11 cellular contexts compared by ENCODE assay signal in the genomic region with DNA sequence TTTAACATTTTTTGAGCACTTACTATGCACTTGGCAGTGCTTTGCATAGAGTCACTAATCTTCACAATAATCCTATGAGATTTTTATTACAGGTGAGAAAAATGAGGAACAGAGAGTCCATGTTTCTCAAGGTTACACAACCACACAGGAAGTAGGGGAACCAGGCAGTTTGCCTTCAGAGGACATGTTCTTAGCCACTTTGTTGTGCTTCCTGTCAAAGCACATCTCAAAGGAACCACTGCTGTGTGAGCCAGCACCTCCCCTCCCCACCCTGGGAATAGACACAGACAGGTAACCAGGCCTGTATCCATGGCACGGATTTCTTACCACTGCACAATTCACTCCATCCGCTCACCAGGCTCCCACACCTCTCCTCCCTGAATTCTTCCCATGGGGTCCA. TPM values are rescaled to one million over a fixed set of nuclear protein-coding genes. Genes with fewer than 3 reads are reported as not detected.
DNase-seq lines count a peak whose midpoint lies in the region; ATAC-seq and TF ChIP-seq lines count a peak whose summit lies in the region.
"Had no signal": no experiment of that assay in that cellular context is flagged by ENCODE, and none has a peak within 500 bp of the region (broad histone marks: within the 10 kb centered on the region; RNA-seq: fewer than 3 reads in every experiment).

No MANE protein-coding gene starts in this region.

- H3K36me3 Mint-ChIP-seq in activated CD4-positive, alpha-beta T cell treated with anti-CD3 and anti-CD28 coated beads, Interleukin-2, amount 10 ng/mL, durations not matched to agents 24 days and 14 days (ENCODE audit: low read depth): no peaks in the 10 kb centered on the region
- H3K36me3 Mint-ChIP-seq in naive thymus-derived CD8-positive, alpha-beta T cell: no peaks in the 10 kb centered on the region
- H3K36me3 Mint-ChIP-seq in GM23338 (ENCODE audit: low read depth): no peaks in the 10 kb centered on the region

- no peaks in the 10 kb centered on the region for H3K79me2 ChIP-seq in MM.1S (ENCODE audit: low read length)
- H3K79me2 ChIP-seq in GM23338 (replicated peaks; ENCODE audit: insufficient read depth): no peaks in the 10 kb centered on the region
- H3K79me2 ChIP-seq: parathyroid adenoma had no signal

- POLR2A ChIA-PET in naive thymus-derived CD8-positive, alpha-beta T cell (lab: Charles Lee): interaction anchor here (1.1 to 2.2 kb wide), 2 partner anchors 89 to 96 kb away, joined by 3 to 6 read pairs; partner anchors contain the start of genes FANCG and VCP

- no peaks in the 10 kb centered on the region for H3K27me3 ChIP-seq in MM.1S (replicated peaks; ENCODE audit: insufficient read depth, low read length)
- H3K27me3 ChIP-seq in GM23338 (ENCODE audit: insufficient read depth): no peaks in the 10 kb centered on the region
- no peaks in the 10 kb centered on the region for H3K27me3 ChIP-seq in gastrocnemius medialis

- H3K4me2 ChIP-seq in MM.1S (ENCODE audit: low read depth, low read length) (0 out of 2 replicates have a peak overlapping the region, but pooled peaks have one; percentile 2), GM23338 (no peak overlapping the region)

- TF ChIP-seq CTCF in MM.1S (IDR thresholded peaks at IDR 0.05; ENCODE audit: low read length): no peak
- no peak for TF ChIP-seq CTCF in GM23338 (conservative IDR thresholded peaks at IDR 0.05; ENCODE audit: low read depth in 2 of 2)
- TF ChIP-seq CTCF in gastrocnemius medialis (IDR thresholded peaks at IDR 0.05 in 4 of 5, conservative IDR thresholded peaks at IDR 0.05 in 1 of 5): no peak

- no peaks in the 10 kb centered on the region for H3K9me3 ChIP-seq in MM.1S (replicated peaks; ENCODE audit: insufficient read depth, low read length)
- H3K9me3 ChIP-seq in gastrocnemius medialis: no peaks in the 10 kb centered on the region

- no peak for TF ChIP-seq POLR2A in gastrocnemius medialis (IDR thresholded peaks at IDR 0.05)

- no peak overlapping the region for H3K4me3 ChIP-seq in MM.1S (ENCODE audit: low read length)
- no peak overlapping the region for H3K4me3 ChIP-seq in GM23338
- no peak overlapping the region for H3K4me3 ChIP-seq in gastrocnemius medialis

- no peak overlapping the region for H3K4me3 Mint-ChIP-seq in activated CD4-positive, alpha-beta T cell treated with anti-CD3 and anti-CD28 coated beads, Interleukin-2, amount 10 ng/mL, durations not matched to agents 24 days and 14 days
- H3K4me3 Mint-ChIP-seq in naive thymus-derived CD8-positive, alpha-beta T cell: peak overlapping the region; percentile 31 to 79 (median 64)
- no peak overlapping the region for H3K4me3 Mint-ChIP-seq in GM23338

- H3K4me1 Mint-ChIP-seq in activated CD4-positive, alpha-beta T cell treated with anti-CD3 and anti-CD28 coated beads, Interleukin-2, amount 10 ng/mL, durations not matched to agents 24 days and 14 days: peaks cover 51% of the 10 kb centered on the region
- H3K4me1 Mint-ChIP-seq in naive thymus-derived CD8-positive, alpha-beta T cell: peaks cover 34 to 65% (median 60%) of the 10 kb centered on the region in 4 donors
- H3K4me1 Mint-ChIP-seq in GM23338: peaks cover 25% of the 10 kb centered on the region

- no peaks in the 10 kb centered on the region for H3K9me2 ChIP-seq in MM.1S (replicated peaks; ENCODE audit: insufficient read depth, low read length)
- H3K9me2 ChIP-seq in GM23338 (ENCODE audit: insufficient read depth): 0 out of 2 replicates have a peak, but pooled peaks cover 3% of the 10 kb centered on the region

- H2AFZ ChIP-seq in MM.1S (ENCODE audit: low read length) (no peak overlapping the region), GM23338 (no peak overlapping the region)
- H2AFZ ChIP-seq: parathyroid adenoma had no signal

- no peaks in the 10 kb centered on the region for H3K27me3 Mint-ChIP-seq in activated CD4-positive, alpha-beta T cell treated with anti-CD3 and anti-CD28 coated beads, Interleukin-2, amount 10 ng/mL, durations not matched to agents 24 days and 14 days
- H3K27me3 Mint-ChIP-seq in naive thymus-derived CD8-positive, alpha-beta T cell: no peaks in the 10 kb centered on the region
- H3K27me3 Mint-ChIP-seq in GM23338 (ENCODE audit: insufficient read depth, low read depth, poor library complexity): peaks cover 10% of the 10 kb centered on the region

- H3K9me3 Mint-ChIP-seq in activated CD4-positive, alpha-beta T cell treated with anti-CD3 and anti-CD28 coated beads, Interleukin-2, amount 10 ng/mL, durations not matched to agents 24 days and 14 days: no peaks in the 10 kb centered on the region
- H3K9me3 Mint-ChIP-seq in naive thymus-derived CD8-positive, alpha-beta T cell: no peaks in the 10 kb centered on the region
- no peaks in the 10 kb centered on the region; the same call in 2 of the 3 replicates for H3K9me3 Mint-ChIP-seq in GM23338

- DNase-seq in activated CD4-positive, alpha-beta T cell treated with anti-CD3 and anti-CD28 coated beads, Interleukin-2, amount 10 ng/mL, durations not matched to agents 24 days and 14 days: peak; percentile 71
- DNase-seq in activated CD4-positive, alpha-beta T cell treated with anti-CD3 and anti-CD28 coated beads for 48 hours: no peak
- DNase-seq in MM.1S: peak; percentile 31
- peak in 3 of 10 donors; percentile 17 to 48 (median 36) for DNase-seq in naive thymus-derived CD8-positive, alpha-beta T cell
- DNase-seq in GM23338 (ENCODE audit: low spot score): no peak
- no peak for DNase-seq in HT-29 (ENCODE audit: low spot score)
- no peak for DNase-seq in gastrocnemius medialis
- DNase-seq: aorta had no signal

- H3F3A ChIP-seq in MM.1S (ENCODE audit: insufficient read depth, low read length): no peaks in the 10 kb centered on the region
- no peaks in the 10 kb centered on the region for H3F3A ChIP-seq in GM23338 (replicated peaks; ENCODE audit: low read depth)

- H4K20me1 ChIP-seq in MM.1S (ENCODE audit: insufficient read depth, low read length) (no peaks in the 10 kb centered on the region), GM23338 (replicated peaks; ENCODE audit: insufficient read depth) (no peaks in the 10 kb centered on the region)

- H3K27ac ChIP-seq in MM.1S (ENCODE audit: low read length) (no peak overlapping the region), GM23338 (ENCODE audit: low read depth) (no peak overlapping the region), gastrocnemius medialis (no peak overlapping the region)
- H3K27ac ChIP-seq: parathyroid adenoma had no signal

- H3K9ac ChIP-seq in MM.1S (ENCODE audit: low read length): no peak overlapping the region
- H3K9ac ChIP-seq: parathyroid adenoma had no signal

- intact Hi-C loops in activated CD4-positive, alpha-beta T cell treated with anti-CD3 and anti-CD28 coated beads, Interleukin-2, amount 10 ng/mL, durations not matched to agents 24 days and 14 days (cut with micrococcal nuclease): no loop called here
- intact Hi-C loops in gastrocnemius medialis (cut with DNase I; ENCODE audit: low total_unique reads): no loop called here

- peak overlapping the region; percentile 34 for H3K27ac Mint-ChIP-seq in activated CD4-positive, alpha-beta T cell treated with anti-CD3 and anti-CD28 coated beads, Interleukin-2, amount 10 ng/mL, durations not matched to agents 24 days and 14 days
- H3K27ac Mint-ChIP-seq in naive thymus-derived CD8-positive, alpha-beta T cell: peak overlapping the region; percentile 37 to 90 (median 83)
- no peak overlapping the region for H3K27ac Mint-ChIP-seq in GM23338

- H3K4me1 ChIP-seq in MM.1S (ENCODE audit: low read length) (peaks cover 5% of the 10 kb centered on the region; the same call in 1 of the 2 replicates), GM23338 (ENCODE audit: insufficient read depth) (peaks cover 13% of the 10 kb centered on the region), gastrocnemius medialis (peaks cover 0 to under 1% of the 10 kb centered on the region in 2 donors)
- H3K4me1 ChIP-seq: parathyroid adenoma had no signal

- in situ Hi-C loops in gastrocnemius medialis (cut with MboI; ENCODE audit: low sequenced_read_pairs in 4 of 4): loop anchor here in 1 of 4 donors (5.0 kb wide), 1 partner anchor 81 kb away; no protein-coding TSS in a partner anchor

- peak; percentile 35 for ATAC-seq in HG02623 (IDR thresholded peaks at IDR 0.05; ENCODE audit: unreplicated experiment)
- ATAC-seq in naive thymus-derived CD8-positive, alpha-beta T cell: peak; percentile 22 to 48
- ATAC-seq in GM23338: no peak
- no peak for ATAC-seq in gastrocnemius medialis

- no peaks in the 10 kb centered on the region for H3K36me3 ChIP-seq in MM.1S (replicated peaks; ENCODE audit: insufficient read depth, low read length)
- H3K36me3 ChIP-seq in GM23338 (ENCODE audit: insufficient read depth): no peaks in the 10 kb centered on the region
- H3K36me3 ChIP-seq in gastrocnemius medialis: no peaks in the 10 kb centered on the region

TF ChIP-seq in GM23338, 12 proteins besides CTCF, POLR2A, EP300 and RAD21 (continues in another document):
- TF ChIP-seq CREB1 (CRISPR knock-in tag; IDR thresholded peaks at IDR 0.05; ENCODE audit: low read depth) (no peak), ZNF331 (CRISPR knock-in tag; IDR thresholded peaks at IDR 0.05; ENCODE audit: low read depth) (no peak), EZH2 (IDR thresholded peaks at IDR 0.05; ENCODE audit: low read depth, unreplicated experiment) (no peak), NANOG (IDR thresholded peaks at IDR 0.05; ENCODE audit: borderline replicate concordance) (no peak), POLR2AphosphoS5 (IDR thresholded peaks at IDR 0.05; ENCODE audit: low read depth) (no peak), STAT1 (IDR thresholded peaks at IDR 0.05; ENCODE audit: unreplicated experiment) (no peak), EZH2phosphoT487 (IDR thresholded peaks at IDR 0.05; ENCODE audit: unreplicated experiment) (no peak)

RNA-seq across cellular contexts. Expression of gene DNAJB5, which starts 6.3 kb away (rescaled TPM):
- total RNA-seq in activated CD4-positive, alpha-beta T cell treated with anti-CD3 and anti-CD28 coated beads, Interleukin-2, amount 10 ng/mL, durations not matched to agents 24 days and 14 days: 7.7 and 10.6 TPM in 2 replicates
- 1 to 10 TPM; 1.9 to 2.0 TPM for total RNA-seq in naive thymus-derived CD8-positive, alpha-beta T cell
- 1 to 10 TPM in 2 of 3 donors, under 1 TPM in 1; 0.47 to 2.0 (median 1.8) TPM for polyA plus RNA-seq in naive thymus-derived CD8-positive, alpha-beta T cell
- 37.4 and 37.6 TPM in 2 replicates for total RNA-seq in GM23338 (2014; rRNA removed; shearing (Covaris generic))
- 20.3 and 22.6 TPM in 2 replicates for polyA plus RNA-seq in GM23338 (2016; fragmentation: Nextera tagmentation; extraction: Ambion mirVana)
- total RNA-seq in HT-29 (2014; rRNA removed; shearing (Covaris generic)): 2.1 and 3.7 TPM in 2 replicates
- total RNA-seq in gastrocnemius medialis: 100 to 1,000 TPM in 3 of 4 donors, 10 to 100 TPM in 1; 75.3 to 187 (median 128) TPM

RNA-seq across cellular contexts. Expression of gene PHF24, which starts 25.1 kb away (rescaled TPM):
- total RNA-seq in activated CD4-positive, alpha-beta T cell treated with anti-CD3 and anti-CD28 coated beads, Interleukin-2, amount 10 ng/mL, durations not matched to agents 24 days and 14 days: 0.14 and 0.57 TPM in 2 replicates
- total RNA-seq in naive thymus-derived CD8-positive, alpha-beta T cell: not detected
- not detected for polyA plus RNA-seq in naive thymus-derived CD8-positive, alpha-beta T cell
- total RNA-seq in GM23338 (2014; rRNA removed; shearing (Covaris generic)): 0.14 and 0.19 TPM in 2 replicates
- polyA plus RNA-seq in GM23338 (2016; fragmentation: Nextera tagmentation; extraction: Ambion mirVana): 0.03 and 0.05 TPM in 2 replicates
- total RNA-seq in HT-29 (2014; rRNA removed; shearing (Covaris generic)): not detected in 2 replicates
- total RNA-seq in gastrocnemius medialis: under 1 TPM in 1 of 4 donors, not detected in 3; 0.04 TPM
- total RNA-seq: A172 had no signal
- polyA plus RNA-seq: aorta had no signal

Comparison
In these comparisons a context has a peak if more than half of its experiments do, and no peak if none do; other contexts are left out.
1. DNase-seq: peak in activated CD4-positive, alpha-beta T cell treated with anti-CD3 and anti-CD28 coated beads, Interleukin-2, amount 10 ng/mL, durations not matched to agents 24 days and 14 days (single experiment) and MM.1S (single experiment); none in activated CD4-positive, alpha-beta T cell treated with anti-CD3 and anti-CD28 coated beads for 48 hours (single experiment), GM23338 (single experiment), HT-29 (single experiment) and gastrocnemius medialis (0 of 2).
2. H3K4me3 Mint-ChIP-seq: peak in naive thymus-derived CD8-positive, alpha-beta T cell (10 of 10); none in activated CD4-positive, alpha-beta T cell treated with anti-CD3 and anti-CD28 coated beads, Interleukin-2, amount 10 ng/mL, durations not matched to agents 24 days and 14 days (single experiment) and GM23338 (single experiment).
3. ATAC-seq: peak in HG02623 (single experiment) and naive thymus-derived CD8-positive, alpha-beta T cell (2 of 2); none in GM23338 (single experiment) and gastrocnemius medialis (0 of 2).